Comparison of ENCODE assay signal across 15 cellular contexts in the genomic region with DNA sequence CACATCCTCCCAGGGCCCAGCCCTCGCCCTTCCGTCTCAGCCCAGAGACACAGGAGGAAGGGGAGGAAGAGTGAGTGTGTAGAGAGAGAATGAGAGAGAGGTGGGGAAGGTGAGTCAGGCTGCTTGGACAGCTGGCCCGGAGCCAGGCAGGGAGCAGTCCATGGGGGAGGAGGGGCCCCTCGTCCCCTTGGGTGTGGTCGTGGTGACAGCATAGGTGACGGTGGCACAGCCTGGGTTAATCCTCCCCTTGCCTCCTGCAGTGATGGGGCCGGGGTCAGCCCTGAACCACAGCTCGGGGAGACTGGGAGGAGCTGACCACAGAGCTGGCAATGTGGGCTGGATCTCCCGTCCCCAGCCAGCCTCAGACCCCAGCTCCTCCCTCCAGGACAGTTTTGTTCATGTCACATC. TPM values are rescaled to one million over a fixed set of nuclear protein-coding genes. Genes with fewer than 3 reads are reported as not detected.
DNase-seq lines count a peak whose midpoint lies in the region; ATAC-seq, FAIRE-seq and TF ChIP-seq lines count a peak whose summit lies in the region.
"Had no signal": no experiment of that assay in that cellular context is flagged by ENCODE, and none has a peak within 500 bp of the region (broad histone marks: within the 10 kb centered on the region; RNA-seq: fewer than 3 reads in every experiment).

No MANE protein-coding gene starts in this region.

- H3K9me3 ChIP-seq in GM12878 (replicated peaks; ENCODE audit: control insufficient read depth, insufficient read depth, low read length) (no peaks in the 10 kb centered on the region), HepG2 (ENCODE audit: low read length) (no peaks in the 10 kb centered on the region)

- BruUV-seq in Calu3 (replicated peaks; lab: Mats Ljungman, UMichigan) (no TSS peak), GM12878 (replicated peaks; lab: Mats Ljungman, UMichigan) (no TSS peak), HepG2 (replicated peaks; lab: Mats Ljungman, UMichigan) (no TSS peak)

- no peak overlapping the region for H2AFZ ChIP-seq in GM12878 (ENCODE audit: control insufficient read depth, low read depth, low read length)
- no peak overlapping the region for H2AFZ ChIP-seq in HepG2 (ENCODE audit: low read length)

- H3K4me2 ChIP-seq in GM12878 (ENCODE audit: control insufficient read depth, insufficient read depth) (no peak overlapping the region), HepG2 (ENCODE audit: low read depth, low read length) (peak overlapping the region; percentile 16; the same call in 1 of the 2 replicates)

- peak overlapping the region; percentile 44 for H3K4me3 Mint-ChIP-seq in Calu3 (ENCODE audit: low read depth, unreplicated experiment)
- H3K4me3 Mint-ChIP-seq in activated T-helper 17 cell treated with anti-CD3 and anti-CD28 coated beads, Interleukin-2, amount 50 U/mL, for 72 hours = no peak overlapping the region
- H3K4me3 Mint-ChIP-seq: activated CD8-positive, alpha-beta T cell treated with anti-CD3 and anti-CD28 coated beads, Interleukin-2, amount 10 ng/mL, durations not matched to agents 7 days and 5 days; activated naive CD4-positive, alpha-beta T cell treated with anti-CD3 and anti-CD28 coated beads for 36 hours; T-helper 2 cell treated with Interferon-gamma antibody and Interleukin-4, amounts not matched to agents 5 μg/mL and 100 μg/mL, for 36 hours had no signal

- H3K27ac Mint-ChIP-seq in Calu3 (ENCODE audit: unreplicated experiment) = peak overlapping the region; percentile 96
- H3K27ac Mint-ChIP-seq in activated T-helper 17 cell treated with anti-CD3 and anti-CD28 coated beads, Interleukin-2, amount 50 U/mL, for 72 hours = no peak overlapping the region
- H3K27ac Mint-ChIP-seq: activated CD8-positive, alpha-beta T cell treated with anti-CD3 and anti-CD28 coated beads, Interleukin-2, amount 10 ng/mL, durations not matched to agents 7 days and 5 days; activated naive CD4-positive, alpha-beta T cell treated with anti-CD3 and anti-CD28 coated beads for 36 hours; T-helper 2 cell treated with Interferon-gamma antibody and Interleukin-4, amounts not matched to agents 5 μg/mL and 100 μg/mL, for 36 hours had no signal

- H4K20me1 ChIP-seq in GM12878 (ENCODE audit: control insufficient read depth, insufficient read depth) (no peaks in the 10 kb centered on the region), HepG2 (ENCODE audit: insufficient read depth, low read length) (no peaks in the 10 kb centered on the region)

- TF ChIP-seq CTCF in Calu3 (IDR thresholded peaks at IDR 0.05; ENCODE audit: unreplicated experiment) = no peak
- TF ChIP-seq CTCF in GM12878 (IDR thresholded peaks at IDR 0.05 in 2 of 3, conservative IDR thresholded peaks at IDR 0.05 in 1 of 3; ENCODE audit: control insufficient read depth in 2 of 3, extremely low read depth in 1 of 3, insufficient read depth in 1 of 3, low read depth in 3 of 3, low read length in 3 of 3) = no peak
- no peak for TF ChIP-seq CTCF in HepG2 (CRISPR knock-in tag; IDR thresholded peaks at IDR 0.05)

- H3K36me3 ChIP-seq in GM12878 (ENCODE audit: control insufficient read depth in 2 of 2, insufficient read depth in 2 of 2, low read length in 1 of 2) (no peaks in the 10 kb centered on the region), HepG2 (replicated peaks in 1 of 2; ENCODE audit: control insufficient read depth in 1 of 2, insufficient read depth in 2 of 2, low read length in 2 of 2) (no peaks in the 10 kb centered on the region)

- H3K9ac ChIP-seq in GM12878 (ENCODE audit: control insufficient read depth, insufficient read depth, low read length) = no peak overlapping the region
- no peak overlapping the region for H3K9ac ChIP-seq in HepG2 (ENCODE audit: insufficient read depth, low read depth, low read length)

- no peak for FAIRE-seq in GM12878 (lab: Jason Lieb, UNC)
- no peak for FAIRE-seq in HepG2 (lab: Jason Lieb, UNC)

- SMC1A ChIA-PET in GM12878 (lab: Charles Lee; ENCODE audit: uncharacterized antibody, unreplicated experiment) = interaction anchor here (1.4 kb wide), 2 partner anchors 28 to 125 kb away, joined by 3 to 4 read pairs; no protein-coding TSS in a partner anchor

- peaks cover 59% of the 10 kb centered on the region for H3K36me3 Mint-ChIP-seq in Calu3 (ENCODE audit: insufficient read depth, unreplicated experiment)
- no peaks in the 10 kb centered on the region for H3K36me3 Mint-ChIP-seq in activated T-helper 17 cell treated with anti-CD3 and anti-CD28 coated beads, Interleukin-2, amount 50 U/mL, for 72 hours (ENCODE audit: low read depth)

- H3K27me3 ChIP-seq in GM12878 (replicated peaks in 1 of 2; ENCODE audit: control insufficient read depth in 2 of 2, insufficient read depth in 2 of 2, low read length in 1 of 2) = peaks cover 0 to 1% of the 10 kb centered on the region in 2 experiments; a peak in 1 of 4 replicates
- peaks cover 14 to 72% of the 10 kb centered on the region in 2 experiments for H3K27me3 ChIP-seq in HepG2 (ENCODE audit: control insufficient read depth in 1 of 2, insufficient read depth in 2 of 2, low read length in 2 of 2)

- H3K9me3 Mint-ChIP-seq in Calu3 (ENCODE audit: low read depth, unreplicated experiment) = no peaks in the 10 kb centered on the region
- H3K9me3 Mint-ChIP-seq in activated T-helper 17 cell treated with anti-CD3 and anti-CD28 coated beads, Interleukin-2, amount 50 U/mL, for 72 hours = no peaks in the 10 kb centered on the region
- H3K9me3 Mint-ChIP-seq: activated naive CD4-positive, alpha-beta T cell treated with anti-CD3 and anti-CD28 coated beads for 36 hours; T-helper 2 cell treated with Interferon-gamma antibody and Interleukin-4, amounts not matched to agents 5 μg/mL and 100 μg/mL, for 36 hours had no signal

- WGBS in GM12878 (ENCODE audit: insufficient coverage, insufficient replicate concordance, low lambda C conversion rate, missing lambda C conversion rate) = 42% methylated on average over 9 of the region's 9 CpGs
- 0% methylated on average over 7 of the region's 9 CpGs for WGBS in HepG2 (ENCODE audit: low lambda C conversion rate)

- H3K27ac ChIP-seq in GM12878 (ENCODE audit: control insufficient read depth, insufficient read depth) (no peak overlapping the region), HepG2 (ENCODE audit: extremely low read length, insufficient read depth, low read length) (no peak overlapping the region)

- TF ChIP-seq EP300 in GM12878 (IDR thresholded peaks at IDR 0.05; ENCODE audit: borderline replicate concordance in 1 of 2, control insufficient read depth in 1 of 2, low read depth in 2 of 2, low read length in 2 of 2) (no peak), HepG2 (IDR thresholded peaks at IDR 0.05; ENCODE audit: low read depth in 2 of 2, low read length in 2 of 2) (no peak), HepG2 (CRISPR knock-in tag; IDR thresholded peaks at IDR 0.05; ENCODE audit: borderline replicate concordance) (no peak)

- TF ChIP-seq RAD21 in GM12878 (IDR thresholded peaks at IDR 0.05; ENCODE audit: insufficient read depth, low read depth, low read length) (no peak), HepG2 (CRISPR knock-in tag; IDR thresholded peaks at IDR 0.05) (no peak)

- intact Hi-C loops in Calu3 (cut with micrococcal nuclease; ENCODE audit: unreplicated experiment) (no loop called here), GM12878 (cut with micrococcal nuclease; ENCODE audit: unreplicated experiment) (no loop called here), HepG2 (cut with micrococcal nuclease; ENCODE audit: unreplicated experiment) (no loop called here)

- no peaks in the 10 kb centered on the region for H3K27me3 Mint-ChIP-seq in Calu3 (ENCODE audit: unreplicated experiment)
- H3K27me3 Mint-ChIP-seq in activated T-helper 17 cell treated with anti-CD3 and anti-CD28 coated beads, Interleukin-2, amount 50 U/mL, for 72 hours = peaks cover 4% of the 10 kb centered on the region

- H3K4me3 ChIP-seq in GM12878 (no peak overlapping the region), HepG2 (replicated peaks in 1 of 3; ENCODE audit: insufficient read depth in 1 of 3, low read depth in 2 of 3, low read length in 3 of 3) (peak overlapping the region in 1 of 3 experiments; percentile 15; a peak in 1 of 6 replicates)

- in situ Hi-C loops in GM12878 (cut with MboI) (no loop called here), HepG2 (cut with HindIII; ENCODE audit: extremely low pct_ligation_motif_present, low pct_unique_long_range_greater_than_20kb) (no loop called here)

- CTCF ChIA-PET in Calu3 (lab: Charles Lee) = interaction anchor here (0.6 to 1.2 kb wide), 5 partner anchors 24 to 1283 kb away, joined by 3 to 13 read pairs (median 4); partner anchors contain the start of gene FA2H
- CTCF ChIA-PET in GM12878 (lab: Yijun Ruan, JAX) = no interaction called here
- CTCF ChIA-PET in HepG2 (lab: Yijun Ruan, JAX; ENCODE audit: low intra/inter-chr PET ratio, low total read pairs) = no interaction called here

- H3K79me2 ChIP-seq in GM12878 (ENCODE audit: control insufficient read depth, insufficient read depth, low read length) = no peaks in the 10 kb centered on the region
- no peaks in the 10 kb centered on the region for H3K79me2 ChIP-seq in HepG2 (ENCODE audit: insufficient read depth, low read length)

- POLR2A ChIA-PET in GM12878 (lab: Charles Lee) (no interaction called here), HepG2 (lab: Yijun Ruan, JAX) (no interaction called here)

- ATAC-seq in GM12878 = peak; percentile 17
- ATAC-seq in HepG2 = peak; percentile 5; the same call in 1 of the 3 replicates
- ATAC-seq in activated T-helper 17 cell treated with anti-CD3 and anti-CD28 coated beads, Interleukin-2, amount 50 U/mL, for 72 hours (replicated peaks) = no peak
- no peak for ATAC-seq in activated CD4-positive, CD25-positive, alpha-beta regulatory T cell treated with anti-CD3 and anti-CD28 coated beads, Interleukin-2, amount 50 U/mL, for 24 hours
- ATAC-seq in HG03135 (IDR thresholded peaks at IDR 0.05; ENCODE audit: unreplicated experiment) = no peak
- ATAC-seq: activated CD8-positive, alpha-beta T cell treated with anti-CD3 and anti-CD28 coated beads, Interleukin-2, amount 10 ng/mL, durations not matched to agents 7 days and 5 days had no signal

- TF ChIP-seq POLR2A in GM12878 (IDR thresholded peaks at IDR 0.05; ENCODE audit: low read depth, low read length) (no peak), HepG2 (IDR thresholded peaks at IDR 0.05; ENCODE audit: insufficient read depth in 1 of 2, low read depth in 2 of 2, low read length in 2 of 2) (no peak)

- RAD21 ChIA-PET in GM12878 (lab: Charles Lee; ENCODE audit: unreplicated experiment) = no interaction called here

- peak; percentile 94 for DNase-seq in Calu3
- peak; percentile 32 for DNase-seq in NCI-H226
- DNase-seq in GM12878 (ENCODE audit: low read depth, low spot score) = no peak
- no peak for DNase-seq in HepG2 (ENCODE audit: low spot score)
- DNase-seq in DMS 273 (lab: John Stamatoyannopoulos, UW; ENCODE audit: unreplicated experiment) = no peak
- DNase-seq: activated CD8-positive, alpha-beta T cell treated with anti-CD3 and anti-CD28 coated beads, Interleukin-2, amount 10 ng/mL, durations not matched to agents 7 days and 5 days; activated naive CD4-positive, alpha-beta T cell treated with anti-CD3 and anti-CD28 coated beads for 36 hours; cerebellar nuclear complex; DMS79; stimulated activated CD4-positive, alpha-beta T cell treated with anti-CD3 and anti-CD28 coated beads, Interleukin-4, amount 100 ng/mL, for 24 hours; stimulated activated naive CD4-positive, alpha-beta T cell had no signal

- H3K4me1 Mint-ChIP-seq in Calu3 (ENCODE audit: low read depth, unreplicated experiment) = peaks cover 61% of the 10 kb centered on the region
- H3K4me1 Mint-ChIP-seq in activated T-helper 17 cell treated with anti-CD3 and anti-CD28 coated beads, Interleukin-2, amount 50 U/mL, for 72 hours = no peaks in the 10 kb centered on the region

- no peaks in the 10 kb centered on the region for H3K4me1 ChIP-seq in GM12878 (ENCODE audit: control insufficient read depth, insufficient read depth, low read length)
- peaks cover 43% of the 10 kb centered on the region for H3K4me1 ChIP-seq in HepG2 (ENCODE audit: insufficient read depth, low read length)

RNA-seq across cellular contexts. Expression of gene FA2H, which starts 36.5 kb away (rescaled TPM):
- total RNA-seq in Calu3 (2022) = 74.2 and 122 TPM in 2 replicates
- total RNA-seq in GM12878 (2013; cell fraction: nucleolus; rRNA removed) = 0.29 and 0.93 TPM in 2 replicates
- total RNA-seq in GM12878 (2014; rRNA removed) = 0.05 and 0.73 TPM in 2 replicates
- total RNA-seq in GM12878 (2014; rRNA removed; fragmentation: Illumina TruSeq; extraction: Trizol) = 0.18 and 0.60 TPM in 2 replicates
- 0.27 and 0.38 TPM in 2 replicates for total RNA-seq in GM12878 (2021)
- 1.1 TPM for polyA plus RNA-seq in GM12878 (2011; ENCODE audit: low read depth)
- 0.54 and 0.61 TPM in 2 replicates for polyA plus RNA-seq in GM12878 (2011; rRNA removed)
- polyA plus RNA-seq in GM12878 (2011; cell fraction: cytosol; rRNA removed) = 0.09 and 0.27 TPM in 2 replicates
- polyA plus RNA-seq in GM12878 (2011; cell fraction: nucleus; rRNA removed) = 0.06 and 0.79 TPM in 2 replicates
- polyA plus RNA-seq in GM12878 (2012) = 2.6 and 3.6 TPM in 2 replicates
- polyA plus RNA-seq in GM12878 (2014; fragmentation: Illumina TruSeq; extraction: Trizol) = 0.66 and 16.7 TPM in 2 replicates
- polyA plus RNA-seq in GM12878 (2014; fragmentation: Nextera tagmentation; extraction: Ambion mirVana) = under 1 TPM in 1 of 2 experiments, not detected in 1; 0.05 TPM
- polyA plus RNA-seq in GM12878 (2014; rRNA removed) = 0.08 and 0.51 TPM in 2 replicates
- polyA plus RNA-seq in GM12878 (2016; fragmentation: Nextera tagmentation; extraction: Ambion mirVana) = not detected
- not detected in 2 replicates for polyA minus RNA-seq in GM12878 (2011; rRNA and poly(A)+ RNA removed)
- polyA minus RNA-seq in GM12878 (2011; cell fraction: cytosol; rRNA and poly(A)+ RNA removed) = not detected in 2 replicates
- not detected in 2 replicates for polyA minus RNA-seq in GM12878 (2011; cell fraction: nucleus; rRNA and poly(A)+ RNA removed)
- total RNA-seq in HepG2 (2016; rRNA removed; fragmentation: Illumina TruSeq; extraction: Trizol) = not detected in 2 replicates
- not detected in 2 replicates for total RNA-seq in HepG2 (2016; cell fraction: cytosol; rRNA removed; fragmentation: Illumina TruSeq; extraction: Trizol; ENCODE audit: low read depth)
- total RNA-seq in HepG2 (2016; cell fraction: insoluble cytoplasmic fraction; rRNA removed; fragmentation: Illumina TruSeq; extraction: Trizol) = not detected in 2 replicates
- total RNA-seq in HepG2 (2016; cell fraction: membrane; rRNA removed; fragmentation: Illumina TruSeq; extraction: Trizol) = not detected in 2 replicates
- not detected in 2 replicates for total RNA-seq in HepG2 (2016; cell fraction: nucleus; rRNA removed; fragmentation: Illumina TruSeq; extraction: Trizol)
- 0.09 and 0.20 TPM in 2 replicates for polyA plus RNA-seq in HepG2 (2011; rRNA removed)
- polyA plus RNA-seq in HepG2 (2011; cell fraction: cytosol; rRNA removed) = 0.03 TPM in 1 of 2 replicates, not detected in the other
- polyA plus RNA-seq in HepG2 (2011; cell fraction: nucleus; rRNA removed) = 0.05 TPM in 1 of 2 replicates, not detected in the other
- 0.07 TPM in 1 of 2 replicates, not detected in the other for polyA plus RNA-seq in HepG2 (2012)
- polyA plus RNA-seq in HepG2 (2016; cell fraction: cytosol; fragmentation: Illumina TruSeq; extraction: Trizol; ENCODE audit: low read depth) = not detected in 2 replicates
- polyA plus RNA-seq in HepG2 (2016; cell fraction: insoluble cytoplasmic fraction; fragmentation: Illumina TruSeq; extraction: Trizol; ENCODE audit: low read depth) = 0.11 TPM in 1 of 2 replicates, not detected in the other
- polyA plus RNA-seq in HepG2 (2016; cell fraction: membrane; fragmentation: Illumina TruSeq; extraction: Trizol; ENCODE audit: low read depth) = not detected in 2 replicates
- 0.38 TPM in 1 of 2 replicates, not detected in the other for polyA plus RNA-seq in HepG2 (2016; cell fraction: nucleus; fragmentation: Illumina TruSeq; extraction: Trizol; ENCODE audit: insufficient read depth, low read depth)
- polyA minus RNA-seq in HepG2 (2011; rRNA and poly(A)+ RNA removed; ENCODE audit: low replicate concordance) = 42.8 TPM in 1 of 2 replicates, not detected in the other
- polyA minus RNA-seq in HepG2 (2011; cell fraction: cytosol; rRNA and poly(A)+ RNA removed) = 0.35 TPM in 1 of 2 replicates, not detected in the other
- not detected in 2 replicates for polyA minus RNA-seq in HepG2 (2011; cell fraction: nucleus; rRNA and poly(A)+ RNA removed)
- under 1 TPM in 1 of 2 donors, not detected in 1; 0.19 TPM for total RNA-seq in activated T-helper 17 cell treated with anti-CD3 and anti-CD28 coated beads, Interleukin-2, amount 50 U/mL, for 72 hours
- total RNA-seq: activated CD8-positive, alpha-beta T cell treated with anti-CD3 and anti-CD28 coated beads, Interleukin-2, amount 10 ng/mL, durations not matched to agents 7 days and 5 days had no signal

RNA-seq across cellular contexts. Expression of gene MLKL, which starts 37.5 kb away (rescaled TPM):
- total RNA-seq in Calu3 (2022) (38.8 and 46.1 TPM in 2 replicates), GM12878 (2014; rRNA removed) (10.2 and 12.5 TPM in 2 replicates), GM12878 (2014; rRNA removed; fragmentation: Illumina TruSeq; extraction: Trizol) (11.6 and 12.2 TPM in 2 replicates), GM12878 (2021) (11.6 and 12.0 TPM in 2 replicates), HepG2 (2016; rRNA removed; fragmentation: Illumina TruSeq; extraction: Trizol) (10.7 TPM in 2 replicates)
- total RNA-seq in GM12878 (2013; cell fraction: nucleolus; rRNA removed) = 32.5 and 34.3 TPM in 2 replicates
- 6.5 TPM for polyA plus RNA-seq in GM12878 (2011; ENCODE audit: low read depth)
- polyA plus RNA-seq in GM12878 (2011; rRNA removed) (14.5 and 15.0 TPM in 2 replicates), GM12878 (2014; fragmentation: Illumina TruSeq; extraction: Trizol) (13.3 and 16.1 TPM in 2 replicates), GM12878 (2014; fragmentation: Nextera tagmentation; extraction: Ambion mirVana) (1 to 10 TPM; 3.8 to 5.2 TPM), GM12878 (2014; rRNA removed) (11.5 and 12.0 TPM in 2 replicates), GM12878 (2016; fragmentation: Nextera tagmentation; extraction: Ambion mirVana) (10 to 100 TPM in 1 of 2 experiments, 1 to 10 TPM in 1; 9.9 to 10.9 TPM), HepG2 (2011; rRNA removed) (5.5 and 6.4 TPM in 2 replicates)
- polyA plus RNA-seq in GM12878 (2011; cell fraction: cytosol; rRNA removed) = 8.6 TPM in 2 replicates
- polyA plus RNA-seq in GM12878 (2011; cell fraction: nucleus; rRNA removed) = 17.7 and 21.6 TPM in 2 replicates
- 7.3 and 8.7 TPM in 2 replicates for polyA plus RNA-seq in GM12878 (2012)
- 8.1 and 10.8 TPM in 2 replicates for polyA minus RNA-seq in GM12878 (2011; rRNA and poly(A)+ RNA removed)
- polyA minus RNA-seq in GM12878 (2011; cell fraction: cytosol; rRNA and poly(A)+ RNA removed) = 3.1 TPM in 2 replicates
- 7.5 and 8.9 TPM in 2 replicates for polyA minus RNA-seq in GM12878 (2011; cell fraction: nucleus; rRNA and poly(A)+ RNA removed)
- 3.0 TPM in 2 replicates for total RNA-seq in HepG2 (2016; cell fraction: cytosol; rRNA removed; fragmentation: Illumina TruSeq; extraction: Trizol; ENCODE audit: low read depth)
- 11.8 and 11.9 TPM in 2 replicates for total RNA-seq in HepG2 (2016; cell fraction: insoluble cytoplasmic fraction; rRNA removed; fragmentation: Illumina TruSeq; extraction: Trizol)
- 5.1 and 6.4 TPM in 2 replicates for total RNA-seq in HepG2 (2016; cell fraction: membrane; rRNA removed; fragmentation: Illumina TruSeq; extraction: Trizol)
- total RNA-seq in HepG2 (2016; cell fraction: nucleus; rRNA removed; fragmentation: Illumina TruSeq; extraction: Trizol) = 8.9 and 10.4 TPM in 2 replicates
- 2.9 and 3.0 TPM in 2 replicates for polyA plus RNA-seq in HepG2 (2011; cell fraction: cytosol; rRNA removed)
- polyA plus RNA-seq in HepG2 (2011; cell fraction: nucleus; rRNA removed) = 8.3 and 10.0 TPM in 2 replicates
- 4.3 and 4.5 TPM in 2 replicates for polyA plus RNA-seq in HepG2 (2012)
- polyA plus RNA-seq in HepG2 (2016; cell fraction: cytosol; fragmentation: Illumina TruSeq; extraction: Trizol; ENCODE audit: low read depth) = 2.2 and 2.4 TPM in 2 replicates
- polyA plus RNA-seq in HepG2 (2016; cell fraction: insoluble cytoplasmic fraction; fragmentation: Illumina TruSeq; extraction: Trizol; ENCODE audit: low read depth) = 9.8 and 12.2 TPM in 2 replicates
- 3.3 and 3.5 TPM in 2 replicates for polyA plus RNA-seq in HepG2 (2016; cell fraction: membrane; fragmentation: Illumina TruSeq; extraction: Trizol; ENCODE audit: low read depth)
- polyA plus RNA-seq in HepG2 (2016; cell fraction: nucleus; fragmentation: Illumina TruSeq; extraction: Trizol; ENCODE audit: insufficient read depth, low read depth) = 14.3 and 17.1 TPM in 2 replicates
- 2.2 and 23.2 TPM in 2 replicates for polyA minus RNA-seq in HepG2 (2011; rRNA and poly(A)+ RNA removed; ENCODE audit: low replicate concordance)
- 1.8 and 2.8 TPM in 2 replicates for polyA minus RNA-seq in HepG2 (2011; cell fraction: cytosol; rRNA and poly(A)+ RNA removed)
- 9.5 and 12.4 TPM in 2 replicates for polyA minus RNA-seq in HepG2 (2011; cell fraction: nucleus; rRNA and poly(A)+ RNA removed)
- 10 to 100 TPM; 25.6 to 35.6 TPM for total RNA-seq in activated T-helper 17 cell treated with anti-CD3 and anti-CD28 coated beads, Interleukin-2, amount 50 U/mL, for 72 hours

Comparison
In these comparisons a context has a peak if more than half of its experiments do, and no peak if none do; other contexts are left out.
1. DNase-seq: peak in Calu3 (single experiment) and NCI-H226 (single experiment); none in GM12878 (single experiment), HepG2 (single experiment) and DMS 273 (single experiment).
2. ATAC-seq: peak in GM12878 (single experiment) and HepG2 (single experiment); none in activated T-helper 17 cell treated with anti-CD3 and anti-CD28 coated beads, Interleukin-2, amount 50 U/mL, for 72 hours (single experiment), activated CD4-positive, CD25-positive, alpha-beta regulatory T cell treated with anti-CD3 and anti-CD28 coated beads, Interleukin-2, amount 50 U/mL, for 24 hours (0 of 2) and HG03135 (single experiment).
3. RNA of gene FA2H, which starts 36.5 kb away (total RNA-seq): 74.2 to 122 TPM in Calu3; 0.05 to 0.93 TPM in GM12878, not detected in HepG2 and 0.19 TPM in activated T-helper 17 cell treated with anti-CD3 and anti-CD28 coated beads, Interleukin-2, amount 50 U/mL, for 72 hours; every median in the first group is over 10 times any median in the second.